8 cellular contexts compared by ENCODE assay signal in the genomic region with DNA sequence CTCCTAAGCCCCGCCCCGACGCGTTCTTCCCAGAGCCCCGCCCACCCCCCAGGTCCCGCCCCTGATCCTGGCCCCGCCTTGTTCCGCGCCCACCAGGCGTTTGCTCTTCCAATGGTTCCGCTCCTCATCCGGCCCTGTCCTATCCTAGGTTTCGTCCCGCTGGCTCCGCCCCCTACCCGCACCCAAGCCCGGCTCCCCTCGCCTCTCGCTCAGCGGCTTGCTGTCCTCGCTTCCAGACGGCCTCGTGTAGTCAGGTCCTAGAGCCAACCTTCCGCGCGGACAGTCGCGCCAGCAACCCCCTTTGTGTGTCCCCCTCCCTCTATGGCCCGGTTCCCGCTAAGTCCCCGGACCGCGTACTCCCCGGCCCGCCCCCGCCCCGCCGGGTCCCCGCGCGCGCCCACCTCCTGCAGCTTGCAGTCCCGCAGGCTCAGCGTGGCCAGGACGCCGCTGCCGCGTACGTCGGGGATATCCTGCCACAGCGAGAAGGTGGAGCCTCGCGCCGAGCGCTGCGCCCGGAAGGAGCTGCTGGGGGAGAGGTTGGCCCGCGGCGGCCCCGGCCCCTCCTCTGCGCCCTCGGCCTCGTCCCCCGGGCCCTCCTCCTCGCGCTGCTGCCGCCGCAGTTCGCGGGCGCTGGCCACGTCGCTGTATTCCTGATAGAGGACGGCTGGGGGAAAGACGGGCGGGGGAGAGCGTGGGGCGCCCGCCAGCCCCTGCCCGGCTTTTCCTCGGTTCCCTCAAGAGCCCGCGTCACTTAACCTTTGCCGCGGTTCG.
DNase-seq lines count a peak whose midpoint lies in the region; ATAC-seq and TF ChIP-seq lines count a peak whose summit lies in the region.

No MANE protein-coding gene starts in this region.

- H3K27me3 Mint-ChIP-seq in T-helper 2 cell treated with Interferon-gamma antibody and Interleukin-4, amounts not matched to agents 5 μg/mL and 100 μg/mL, for 36 hours (ENCODE audit: low read depth), result peaks cover 2% of the 10 kb centered on the region

- TF ChIP-seq CTCF in astrocyte of the cerebellum (IDR thresholded peaks at IDR 0.05; ENCODE audit: low read depth, low read length, missing control alignments) (no peak), retinal pigment epithelial cell (conservative IDR thresholded peaks at IDR 0.05; ENCODE audit: low read depth, low read length) (no peak)

- H3K36me3 Mint-ChIP-seq in T-helper 2 cell treated with Interferon-gamma antibody and Interleukin-4, amounts not matched to agents 5 μg/mL and 100 μg/mL, for 36 hours (ENCODE audit: low read depth), result peaks cover 2% of the 10 kb centered on the region

- peak; percentile 55 for TF ChIP-seq POLR2A in GM15510 (IDR thresholded peaks at IDR 0.05; ENCODE audit: borderline replicate concordance, extremely low read depth, insufficient read length)

- peaks cover 6% of the 10 kb centered on the region for H3K4me1 Mint-ChIP-seq in T-helper 2 cell treated with Interferon-gamma antibody and Interleukin-4, amounts not matched to agents 5 μg/mL and 100 μg/mL, for 36 hours (ENCODE audit: low read depth)

- H3K27ac Mint-ChIP-seq in T-helper 2 cell treated with Interferon-gamma antibody and Interleukin-4, amounts not matched to agents 5 μg/mL and 100 μg/mL, for 36 hours, result peak overlapping the region; percentile 94

- ATAC-seq in HG02938 (IDR thresholded peaks at IDR 0.05; ENCODE audit: unreplicated experiment) (peak; percentile 63), HG03565 (IDR thresholded peaks at IDR 0.05; ENCODE audit: unreplicated experiment) (no peak)

- H3K4me3 Mint-ChIP-seq in T-helper 2 cell treated with Interferon-gamma antibody and Interleukin-4, amounts not matched to agents 5 μg/mL and 100 μg/mL, for 36 hours, result peak overlapping the region; percentile 85

- DNase-seq in NCI-H187 treated with DMSO at 0.1 percent for 48 hours (lab: John Stamatoyannopoulos, UW) (peak; percentile 89), astrocyte of the cerebellum (ENCODE audit: low read depth) (peak; percentile 96), hypothalamus (lab: John Stamatoyannopoulos, UW) (peak; percentile 20 to 95 (median 83)), retinal pigment epithelial cell (ENCODE audit: low read depth) (peak; percentile 94)
- DNase-seq in T-helper 2 cell treated with Interferon-gamma antibody and Interleukin-4, amounts not matched to agents 5 μg/mL and 100 μg/mL, for 36 hours (ENCODE audit: low spot score), result peak; percentile 94

- H3K4me3 ChIP-seq in astrocyte of the cerebellum (ENCODE audit: low read depth, low read length) (peak overlapping the region; percentile 46), retinal pigment epithelial cell (ENCODE audit: low read length) (peak overlapping the region; percentile 47)

- no peaks in the 10 kb centered on the region for H3K9me3 Mint-ChIP-seq in T-helper 2 cell treated with Interferon-gamma antibody and Interleukin-4, amounts not matched to agents 5 μg/mL and 100 μg/mL, for 36 hours

- in situ Hi-C loops in astrocyte of the cerebellum (cut with HindIII; ENCODE audit: low sequenced_read_pairs), result no loop called here
